In genomic region chr15:56371495-56372147, GRCh38 we compare ENCODE assay signal across 11 cellular contexts. TPM values are rescaled to one million over a fixed set of nuclear protein-coding genes. Genes with fewer than 3 reads are reported as not detected.
DNase-seq lines count a peak whose midpoint lies in the region; ATAC-seq, FAIRE-seq and TF ChIP-seq lines count a peak whose summit lies in the region.
"Had no signal": no experiment of that assay in that cellular context is flagged by ENCODE, and none has a peak within 500 bp of the region (broad histone marks: within the 10 kb centered on the region; RNA-seq: fewer than 3 reads in every experiment).

No MANE protein-coding gene starts in this region.

- H3K4me3 ChIP-seq in breast epithelium, result no peak overlapping the region
- H3K4me3 ChIP-seq in thyroid gland (replicated peaks in 1 of 3), result no peak overlapping the region

- no TSS peak for BruUV-seq in MCF 10A (replicated peaks; lab: Mats Ljungman, UMichigan)

- no peaks in the 10 kb centered on the region for H3K9me3 ChIP-seq in breast epithelium
- no peaks in the 10 kb centered on the region for H3K9me3 ChIP-seq in thyroid gland

- H3K27ac ChIP-seq in breast epithelium (peak overlapping the region in 1 of 2 donors; percentile 52), thyroid gland (no peak overlapping the region)

- H3K36me3 Mint-ChIP-seq in MCF 10A (ENCODE audit: insufficient read depth, unreplicated experiment), result no peaks in the 10 kb centered on the region
- H3K36me3 Mint-ChIP-seq: activated naive CD8-positive, alpha-beta T cell treated with anti-CD3 and anti-CD28 coated beads, Interleukin-2, amount 10 ng/mL, durations not matched to agents 7 days and 5 days had no signal

- POLR2A ChIA-PET in MCF 10A (lab: Yijun Ruan, JAX), result interaction anchor here (0.7 to 2.4 kb wide), 7 partner anchors 22 to 455 kb away, joined by 3 to 14 read pairs (median 5); no protein-coding TSS in a partner anchor

- no peaks in the 10 kb centered on the region for H3K36me3 ChIP-seq in breast epithelium
- no peaks in the 10 kb centered on the region for H3K36me3 ChIP-seq in thyroid gland

- ATAC-seq in HG02759 (IDR thresholded peaks at IDR 0.05; ENCODE audit: unreplicated experiment), result peak; percentile 84

- TF ChIP-seq POLR2A in breast epithelium (IDR thresholded peaks at IDR 0.05) (no peak), thyroid gland (IDR thresholded peaks at IDR 0.05) (no peak), H54 (IDR thresholded peaks at IDR 0.05; ENCODE audit: low read depth, low read length) (no peak)

- H3K27me3 ChIP-seq in breast epithelium (no peaks in the 10 kb centered on the region), thyroid gland (no peaks in the 10 kb centered on the region)

- H3K4me3 Mint-ChIP-seq in MCF 10A (ENCODE audit: unreplicated experiment), result peak overlapping the region; percentile 51
- H3K4me3 Mint-ChIP-seq: activated naive CD8-positive, alpha-beta T cell treated with anti-CD3 and anti-CD28 coated beads, Interleukin-2, amount 10 ng/mL, durations not matched to agents 7 days and 5 days had no signal

- peak overlapping the region; percentile 70 for H3K27ac Mint-ChIP-seq in MCF 10A (ENCODE audit: low read depth, unreplicated experiment)
- H3K27ac Mint-ChIP-seq: activated naive CD8-positive, alpha-beta T cell treated with anti-CD3 and anti-CD28 coated beads, Interleukin-2, amount 10 ng/mL, durations not matched to agents 7 days and 5 days had no signal

- intact Hi-C loops in MCF 10A (cut with micrococcal nuclease), result no loop called here
- intact Hi-C loops in breast epithelium (cut with DNase I; ENCODE audit: low total_unique reads), result no loop called here
- intact Hi-C loops in thyroid gland (cut with DNase I), result no loop called here

- H3K4me1 ChIP-seq in breast epithelium (no peaks in the 10 kb centered on the region), thyroid gland (no peaks in the 10 kb centered on the region)

- no peak for TF ChIP-seq CTCF in MCF 10A (IDR thresholded peaks at IDR 0.05; ENCODE audit: unreplicated experiment)
- no peak for TF ChIP-seq CTCF in breast epithelium (IDR thresholded peaks at IDR 0.05)
- TF ChIP-seq CTCF in thyroid gland (IDR thresholded peaks at IDR 0.05), result no peak

- peaks cover 35% of the 10 kb centered on the region for H3K4me1 Mint-ChIP-seq in MCF 10A (ENCODE audit: insufficient read depth, unreplicated experiment)

- CTCF ChIA-PET in MCF 10A (lab: Yijun Ruan, JAX), result interaction anchor here (0.5 to 1.3 kb wide), 4 partner anchors 21 to 123 kb away, joined by 3 to 5 read pairs (median 4); no protein-coding TSS in a partner anchor

- WGBS in thyroid gland, 2 donors, result 81 to 93% methylated on average over 2 of the region's 2 CpGs

- no peaks in the 10 kb centered on the region for H3K9me3 Mint-ChIP-seq in MCF 10A (ENCODE audit: unreplicated experiment)

- no peak for FAIRE-seq in H54 (lab: Jason Lieb, UNC)

- H3K27me3 Mint-ChIP-seq in MCF 10A (ENCODE audit: insufficient read depth, unreplicated experiment), result no peaks in the 10 kb centered on the region

- DNase-seq in MCF 10A (ENCODE audit: unreplicated experiment) (peak; percentile 25), breast epithelium (ENCODE audit: low spot score in 2 of 2) (no peak), HPDE6-E6E7 (ENCODE audit: extremely low spot score) (peak; percentile 11), thyroid gland (no peak), UCSD-AML1 (lab: John Stamatoyannopoulos, UW; ENCODE audit: unreplicated experiment) (no peak), 8988T (no peak), H54 (ENCODE audit: insufficient read length, low spot score) (no peak)
- DNase-seq: activated naive CD8-positive, alpha-beta T cell treated with anti-CD3 and anti-CD28 coated beads, Interleukin-2, amount 10 ng/mL, durations not matched to agents 7 days and 5 days; NCI-H1105; T-helper 2 cell had no signal

RNA-seq across cellular contexts. Expression of gene TEX9, which starts 6.4 kb away (rescaled TPM):
- total RNA-seq in MCF 10A (2022) (6.3 and 6.8 TPM in 2 replicates), breast epithelium (10 to 100 TPM in 2 of 3 donors, 1 to 10 TPM in 1; 3.4 to 38.2 (median 32.1) TPM), thyroid gland (10 to 100 TPM; 29.9 to 49.2 (median 40.1) TPM)

Comparison
In these comparisons a context has a peak if more than half of its experiments do, and no peak if none do; other contexts are left out.
1. DNase-seq: peak in MCF 10A (single experiment) and HPDE6-E6E7 (single experiment); none in breast epithelium (0 of 2), thyroid gland (0 of 2), UCSD-AML1 (single experiment), 8988T (single experiment) and H54 (single experiment).